Comparison of ENCODE assay signal across 8 cellular contexts in the genomic region with DNA sequence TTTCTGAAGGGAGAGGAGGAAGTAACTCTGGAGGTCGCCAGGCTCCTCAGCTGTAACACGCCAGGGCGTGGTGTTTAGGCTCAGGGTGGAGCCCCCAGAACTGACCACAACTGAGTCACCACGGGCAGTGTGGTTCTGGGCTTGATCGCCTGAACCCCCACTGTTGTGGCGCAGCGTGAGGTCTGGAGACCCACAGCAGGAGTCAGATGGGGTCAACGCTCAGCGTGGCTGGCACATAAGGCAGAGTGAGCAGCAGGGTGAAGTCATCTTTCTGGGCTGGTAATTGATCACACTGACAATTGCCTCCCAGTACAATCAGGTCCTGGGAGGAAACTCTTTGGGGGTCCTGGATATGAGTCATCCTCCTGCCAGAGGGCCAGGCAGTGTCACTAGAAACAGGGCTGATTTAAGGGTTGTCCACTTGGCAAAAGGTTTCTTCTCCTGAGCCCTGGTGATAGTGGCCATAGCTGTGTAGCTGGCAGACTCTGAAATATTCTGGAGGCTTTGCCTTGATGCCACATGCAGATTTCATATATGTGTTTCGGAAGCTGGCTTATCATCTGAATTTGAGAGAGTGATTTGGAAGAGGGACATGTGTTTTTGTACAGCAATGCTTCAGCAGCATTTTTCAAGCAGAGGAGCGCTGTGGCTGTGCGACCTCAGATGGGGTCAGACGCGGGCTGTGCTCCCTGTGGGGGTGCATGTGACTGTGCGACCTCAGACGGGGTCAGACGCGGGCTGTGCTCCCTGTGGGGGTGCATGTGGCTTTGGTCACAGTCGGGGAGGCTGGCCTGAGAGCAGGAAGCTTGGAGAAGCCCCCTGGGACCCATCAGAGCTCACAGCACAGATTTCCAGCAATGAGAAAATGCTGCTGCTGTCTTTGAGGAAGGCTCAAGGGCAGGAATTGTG. TPM values are rescaled to one million over a fixed set of nuclear protein-coding genes. Genes with fewer than 3 reads are reported as not detected.
DNase-seq lines count a peak whose midpoint lies in the region; ATAC-seq and TF ChIP-seq lines count a peak whose summit lies in the region.

No MANE protein-coding gene starts in this region.

- peaks cover 28% of the 10 kb centered on the region for H3K4me1 Mint-ChIP-seq in activated T-cell treated with anti-CD3 and anti-CD28 coated beads, Interleukin-2, amount 50 U/mL, for 72 hours (ENCODE audit: low read depth)

- DNase-seq in NCI-H446 treated with DMSO at 0.1 percent for 48 hours (lab: John Stamatoyannopoulos, UW) (peak; percentile 24), NCI-H446 (lab: John Stamatoyannopoulos, UW) (no peak), MG63 (peak; percentile 98), heart right ventricle (peak; percentile 77 to 88), HT-29 (ENCODE audit: low spot score) (no peak)
- peak; percentile 72 to 79 for DNase-seq in activated T-cell treated with anti-CD3 and anti-CD28 coated beads, Interleukin-2, amount 50 U/mL, for 72 hours
- DNase-seq in stimulated activated CD8-positive, alpha-beta memory T cell treated with anti-CD3 and anti-CD28 coated beads, Interleukin-12 subunit alpha, Interleukin-12 subunit beta, amount 100 ng/mL, for 4 hours (ENCODE audit: low read depth), result peak; percentile 44
- DNase-seq in stimulated activated CD4-positive, alpha-beta T cell treated with anti-CD3 and anti-CD28 coated beads, Interleukin-4, amount 100 ng/mL, for 4 hours, result no peak

- H3K4me3 ChIP-seq in MG63 (no peak overlapping the region), heart right ventricle (no peak overlapping the region)

- peak overlapping the region; percentile 63 for H3K27ac Mint-ChIP-seq in activated T-cell treated with anti-CD3 and anti-CD28 coated beads, Interleukin-2, amount 50 U/mL, for 72 hours

- intact Hi-C loops in heart right ventricle (cut with DNase I), result loop anchor here in 2 of 10 donors (5.0 to 10.0 kb wide), 2 partner anchors 47 to 49 kb away; a partner anchor contains a TSS

- H3K27me3 Mint-ChIP-seq in activated T-cell treated with anti-CD3 and anti-CD28 coated beads, Interleukin-2, amount 50 U/mL, for 72 hours (ENCODE audit: low read depth), result no peaks in the 10 kb centered on the region

- no peaks in the 10 kb centered on the region for H3K9me3 ChIP-seq in MG63
- no peaks in the 10 kb centered on the region for H3K9me3 ChIP-seq in heart right ventricle

- H3K4me1 ChIP-seq in heart right ventricle, result peaks cover 22 to 65% (median 51%) of the 10 kb centered on the region in 9 donors

- peaks cover 77% of the 10 kb centered on the region for H3K36me3 ChIP-seq in MG63
- H3K36me3 ChIP-seq in heart right ventricle, result peaks cover 0 to 28% (median 0%) of the 10 kb centered on the region in 9 donors

- peak; percentile 75 to 79 for ATAC-seq in activated T-cell treated with anti-CD3 and anti-CD28 coated beads, Interleukin-2, amount 50 U/mL, for 72 hours (replicated peaks in 1 of 2)
- ATAC-seq in heart right ventricle, result peak; percentile 74 to 91 (median 88)

- H3K9me3 Mint-ChIP-seq in activated T-cell treated with anti-CD3 and anti-CD28 coated beads, Interleukin-2, amount 50 U/mL, for 72 hours, result no peaks in the 10 kb centered on the region

- peak overlapping the region; percentile 14 to 55 for H3K4me3 Mint-ChIP-seq in activated T-cell treated with anti-CD3 and anti-CD28 coated beads, Interleukin-2, amount 50 U/mL, for 72 hours

- peak overlapping the region in 9 of 10 donors; percentile 40 to 86 (median 74) for H3K27ac ChIP-seq in heart right ventricle

- H3K36me3 Mint-ChIP-seq in activated T-cell treated with anti-CD3 and anti-CD28 coated beads, Interleukin-2, amount 50 U/mL, for 72 hours (ENCODE audit: insufficient read depth in 2 of 2), result peaks cover 11% of the 10 kb centered on the region in 2 donors

- 33 to 35% methylated on average over 19 of the region's 19 CpGs for WGBS in heart right ventricle, 2 donors

- no peaks in the 10 kb centered on the region for H3K27me3 ChIP-seq in MG63
- H3K27me3 ChIP-seq in heart right ventricle, result no peaks in the 10 kb centered on the region

- TF ChIP-seq CTCF in heart right ventricle (IDR thresholded peaks at IDR 0.05), result no peak

RNA-seq across cellular contexts. Expression of a gene that starts 50.0 kb away (rescaled TPM):
- total RNA-seq in MG63 (2014; rRNA removed; shearing (Covaris generic); ENCODE audit: low replicate concordance), result 21.8 and 35.5 TPM in 2 replicates
- 10 to 100 TPM; 22.6 to 29.8 TPM for total RNA-seq in activated T-cell treated with anti-CD3 and anti-CD28 coated beads, Interleukin-2, amount 50 U/mL, for 72 hours
- total RNA-seq in heart right ventricle, result 10 to 100 TPM; 14.0 to 27.8 (median 19.6) TPM
- polyA plus RNA-seq in heart right ventricle, result 10 to 100 TPM; 14.5 to 17.6 TPM
- 26.9 and 27.5 TPM in 2 replicates for total RNA-seq in HT-29 (2014; rRNA removed; shearing (Covaris generic))

Comparison
In these comparisons a context has a peak if more than half of its experiments do, and no peak if none do; other contexts are left out.
1. DNase-seq: peak in NCI-H446 treated with DMSO at 0.1 percent for 48 hours (single experiment), MG63 (single experiment), activated T-cell treated with anti-CD3 and anti-CD28 coated beads, Interleukin-2, amount 50 U/mL, for 72 hours (2 of 2), heart right ventricle (2 of 2) and stimulated activated CD8-positive, alpha-beta memory T cell treated with anti-CD3 and anti-CD28 coated beads, Interleukin-12 subunit alpha, Interleukin-12 subunit beta, amount 100 ng/mL, for 4 hours (single experiment); none in NCI-H446 (0 of 2), HT-29 (single experiment) and stimulated activated CD4-positive, alpha-beta T cell treated with anti-CD3 and anti-CD28 coated beads, Interleukin-4, amount 100 ng/mL, for 4 hours (0 of 2).